Comparison of ENCODE assay signal across 8 cellular contexts in genomic region chr6:32852844-32853540, GRCh38. TPM values are rescaled to one million over a fixed set of nuclear protein-coding genes. Genes with fewer than 3 reads are reported as not detected.
DNase-seq lines count a peak whose midpoint lies in the region; ATAC-seq and TF ChIP-seq lines count a peak whose summit lies in the region.

No MANE protein-coding gene starts in this region.

- no TSS peak for BruUV-seq in PC-3 (replicated peaks; lab: Mats Ljungman, UMichigan)

- H3K4me1 ChIP-seq in PC-3 (ENCODE audit: insufficient read depth, low read length): peaks cover 7% of the 10 kb centered on the region
- peaks cover 7 to 9% of the 10 kb centered on the region in 2 donors for H3K4me1 ChIP-seq in uterus

- H3K9ac ChIP-seq in PC-3 (ENCODE audit: low read length) (peak overlapping the region; percentile 55), neural cell (ENCODE audit: low read length) (peak overlapping the region; percentile 20)

- no peaks in the 10 kb centered on the region for H3K27me3 ChIP-seq in PC-3 (ENCODE audit: low read length)
- peaks cover 70% of the 10 kb centered on the region for H3K27me3 ChIP-seq in neural cell (ENCODE audit: insufficient read depth, low read depth, low read length)
- H3K27me3 ChIP-seq in uterus: no peaks in the 10 kb centered on the region

- H3K4me2 ChIP-seq in PC-3 (ENCODE audit: low read length) (peak overlapping the region; percentile 100), neural cell (ENCODE audit: low read length) (peak overlapping the region; percentile 68)

- H3K36me3 ChIP-seq in PC-3 (ENCODE audit: low read depth, low read length): no peaks in the 10 kb centered on the region
- no peaks in the 10 kb centered on the region for H3K36me3 ChIP-seq in neural cell (ENCODE audit: insufficient read depth, low read length)
- no peaks in the 10 kb centered on the region for H3K36me3 ChIP-seq in uterus

- DNase-seq in NCI-H1417 (lab: John Stamatoyannopoulos, UW): peak; percentile 32 to 58 (median 56)
- no peak for DNase-seq in NCI-H1417 treated with DMSO at 0.1 percent for 48 hours (lab: John Stamatoyannopoulos, UW)
- peak; percentile 36 for DNase-seq in PC-3
- DNase-seq in activated naive CD4-positive, alpha-beta T cell treated with anti-CD3 and anti-CD28 coated beads, Interleukin-2, amount 10 ng/mL, durations not matched to agents 7 days and 5 days: peak; percentile 64
- DNase-seq in foreskin melanocyte: peak; percentile 24
- peak; percentile 50 for DNase-seq in uterus

- TF ChIP-seq POLR2A in uterus (IDR thresholded peaks at IDR 0.05): no peak

- H3K9me2 ChIP-seq in PC-3 (replicated peaks; ENCODE audit: low read length): no peaks in the 10 kb centered on the region
- no peaks in the 10 kb centered on the region for H3K9me2 ChIP-seq in neural cell (ENCODE audit: insufficient read depth, low read length)

- H3K36me3 Mint-ChIP-seq in activated naive CD4-positive, alpha-beta T cell treated with anti-CD3 and anti-CD28 coated beads, Interleukin-2, amount 10 ng/mL, durations not matched to agents 7 days and 5 days: peaks cover 80% of the 10 kb centered on the region

- H3K4me3 Mint-ChIP-seq in activated naive CD4-positive, alpha-beta T cell treated with anti-CD3 and anti-CD28 coated beads, Interleukin-2, amount 10 ng/mL, durations not matched to agents 7 days and 5 days: peak overlapping the region; percentile 96

- intact Hi-C loops in PC-3 (cut with micrococcal nuclease) (loop anchor here (1.0 kb wide), 1 partner anchor 15 kb away; the partner anchor contains the start of gene TAP2), uterus (cut with DNase I; ENCODE audit: low total_unique reads) (no loop called here)

- peaks cover 64% of the 10 kb centered on the region for H3K4me1 Mint-ChIP-seq in activated naive CD4-positive, alpha-beta T cell treated with anti-CD3 and anti-CD28 coated beads, Interleukin-2, amount 10 ng/mL, durations not matched to agents 7 days and 5 days

- H3K27ac Mint-ChIP-seq in activated naive CD4-positive, alpha-beta T cell treated with anti-CD3 and anti-CD28 coated beads, Interleukin-2, amount 10 ng/mL, durations not matched to agents 7 days and 5 days: peak overlapping the region; percentile 99

- no peak for TF ChIP-seq EP300 in neural cell (conservative IDR thresholded peaks at IDR 0.05; ENCODE audit: poor library complexity, severe bottlenecking)

- H4K20me1 ChIP-seq in PC-3 (ENCODE audit: low read length): no peaks in the 10 kb centered on the region
- H4K20me1 ChIP-seq in neural cell (ENCODE audit: insufficient read depth): no peaks in the 10 kb centered on the region

- CTCF ChIA-PET in PC-3 (lab: Charles Lee): interaction anchor here (0.6 to 2.7 kb wide), 6 partner anchors 8 to 131 kb away, joined by 4 to 83 read pairs (median 6); partner anchors contain the start of gene TAP2
- CTCF ChIA-PET in activated naive CD4-positive, alpha-beta T cell treated with anti-CD3 and anti-CD28 coated beads, Interleukin-2, amount 10 ng/mL, durations not matched to agents 7 days and 5 days (lab: Charles Lee): interaction anchor here (1.4 to 8.0 kb wide), 6 partner anchors 8 to 120 kb away, joined by 3 to 158 read pairs (median 35); partner anchors contain the start of genes PSMB8 and TAP2

- peak overlapping the region; percentile 83 for H3K4me3 ChIP-seq in PC-3 (ENCODE audit: low read length)
- H3K4me3 ChIP-seq in neural cell (ENCODE audit: low read length): peak overlapping the region; percentile 71
- peak overlapping the region; percentile 61 to 87 for H3K4me3 ChIP-seq in uterus

- ATAC-seq in HG02840 (IDR thresholded peaks at IDR 0.05; ENCODE audit: low FRiP score, unreplicated experiment) (peak; percentile 22), PC-3 (peak; percentile 42)

- H3K79me2 ChIP-seq in PC-3 (ENCODE audit: low read length): no peaks in the 10 kb centered on the region
- no peaks in the 10 kb centered on the region for H3K79me2 ChIP-seq in neural cell (replicated peaks; ENCODE audit: insufficient read depth, low read length)

- H3K9me3 ChIP-seq in PC-3 (ENCODE audit: low read length) (no peaks in the 10 kb centered on the region), neural cell (ENCODE audit: low read length) (no peaks in the 10 kb centered on the region), uterus (no peaks in the 10 kb centered on the region)

- H3F3A ChIP-seq in PC-3 (ENCODE audit: low read length, unreplicated experiment) (no peaks in the 10 kb centered on the region), neural cell (ENCODE audit: insufficient read depth, low read length, poor library complexity, severe bottlenecking) (no peaks in the 10 kb centered on the region)

- TF ChIP-seq CTCF in PC-3 (conservative IDR thresholded peaks at IDR 0.05; ENCODE audit: low read depth, low read length) (no peak), neural cell (IDR thresholded peaks at IDR 0.05; ENCODE audit: poor library complexity, severe bottlenecking) (no peak), uterus (IDR thresholded peaks at IDR 0.05) (no peak)

- POLR2A ChIA-PET in PC-3 (lab: Charles Lee; ENCODE audit: unreplicated experiment): interaction anchor here (0.5 to 1.1 kb wide), 6 partner anchors 8 to 119 kb away, joined by 3 to 8 read pairs (median 4); partner anchors contain the start of gene PSMB8

- H2AFZ ChIP-seq in PC-3 (ENCODE audit: low read length) (peak overlapping the region; percentile 96), neural cell (ENCODE audit: low read depth, low read length) (peak overlapping the region; percentile 45)

- H3K27ac ChIP-seq in PC-3 (ENCODE audit: low read length): 0 out of 2 replicates have a peak overlapping the region, but pooled peaks have one; percentile 72
- H3K27ac ChIP-seq in neural cell (ENCODE audit: low read length): no peak overlapping the region
- peak overlapping the region; percentile 97 to 99 for H3K27ac ChIP-seq in uterus

- no peaks in the 10 kb centered on the region for H3K9me3 Mint-ChIP-seq in activated naive CD4-positive, alpha-beta T cell treated with anti-CD3 and anti-CD28 coated beads, Interleukin-2, amount 10 ng/mL, durations not matched to agents 7 days and 5 days

- no peaks in the 10 kb centered on the region for H3K27me3 Mint-ChIP-seq in activated naive CD4-positive, alpha-beta T cell treated with anti-CD3 and anti-CD28 coated beads, Interleukin-2, amount 10 ng/mL, durations not matched to agents 7 days and 5 days

- no peak for TF ChIP-seq RAD21 in neural cell (conservative IDR thresholded peaks at IDR 0.05)

TF ChIP-seq in neural cell, 6 proteins besides CTCF, POLR2A, EP300 and RAD21:
- no peak for TF ChIP-seq MXI1 (conservative IDR thresholded peaks at IDR 0.05; ENCODE audit: poor library complexity, severe bottlenecking)
- no peak for TF ChIP-seq EZH2 (IDR thresholded peaks at IDR 0.05; ENCODE audit: borderline replicate concordance, insufficient read depth, low read length, poor library complexity, severe bottlenecking)
- no peak for TF ChIP-seq SMC3 (conservative IDR thresholded peaks at IDR 0.05; ENCODE audit: poor library complexity)
- no peak for TF ChIP-seq POLR2AphosphoS5 (IDR thresholded peaks at IDR 0.05)
- TF ChIP-seq TAF1 (IDR thresholded peaks at IDR 0.05; ENCODE audit: low read depth): no peak
- TF ChIP-seq REST (IDR thresholded peaks at IDR 0.05; ENCODE audit: borderline replicate concordance): no peak

RNA-seq across cellular contexts. Expression of gene TAP1, which starts 0.5 kb away (rescaled TPM):
- 15.8 and 19.4 TPM in 2 replicates for total RNA-seq in PC-3 (2014; rRNA removed)
- polyA plus RNA-seq in neural cell: not detected in 2 replicates
- polyA minus RNA-seq in neural cell: not detected in 2 replicates
- 10 to 100 TPM; 18.2 to 62.2 (median 26.5) TPM for total RNA-seq in uterus

RNA-seq across cellular contexts. Expression of gene PSMB9, which starts 1.0 kb away (rescaled TPM):
- 0.40 and 1.5 TPM in 2 replicates for total RNA-seq in PC-3 (2014; rRNA removed)
- polyA plus RNA-seq in neural cell: not detected in 2 replicates
- polyA minus RNA-seq in neural cell: not detected in 2 replicates
- total RNA-seq in uterus: 10 to 100 TPM; 14.0 to 50.7 (median 38.6) TPM

RNA-seq across cellular contexts. Expression of gene PSMB8, which starts 9.1 kb away (rescaled TPM):
- total RNA-seq in PC-3 (2014; rRNA removed) (21.2 and 31.6 TPM in 2 replicates), uterus (10 to 100 TPM; 23.5 to 60.1 (median 27.2) TPM)
- 1.6 TPM in 1 of 2 replicates, not detected in the other for polyA plus RNA-seq in neural cell
- not detected in 2 replicates for polyA minus RNA-seq in neural cell

RNA-seq across cellular contexts. Expression of gene TAP2, which starts 14.5 kb away (rescaled TPM):
- total RNA-seq in PC-3 (2014; rRNA removed) (90.5 and 93.0 TPM in 2 replicates), uterus (10 to 100 TPM in 2 of 4 donors, 1 to 10 TPM in 2; 3.0 to 42.4 (median 21.5) TPM)
- polyA plus RNA-seq in neural cell: 1.2 and 2.3 TPM in 2 replicates
- polyA minus RNA-seq in neural cell: 0.73 and 0.81 TPM in 2 replicates

RNA-seq across cellular contexts. Expression of gene HLA-DOB, which starts 36.2 kb away (rescaled TPM):
- total RNA-seq in PC-3 (2014; rRNA removed) (0.29 and 0.63 TPM in 2 replicates), uterus (under 1 TPM in 2 of 4 donors, not detected in 2; 0.28 to 0.82 TPM)
- not detected in 2 replicates for polyA plus RNA-seq in neural cell
- polyA minus RNA-seq in neural cell: not detected in 2 replicates
